ENCODE assay signal across 33 cellular contexts in genomic region chr10:7357193-7357592, GRCh38.
"Had no signal": no experiment of that assay in that cellular context is flagged by ENCODE, and none has a peak within 500 bp of the region (broad histone marks: within the 10 kb centered on the region; RNA-seq: fewer than 3 reads in every experiment).

No MANE protein-coding gene starts in this region.

- DNase-seq: activated CD4-positive, alpha-beta memory T cell treated with anti-CD3 and anti-CD28 coated beads for 36 hours; activated CD4-positive, alpha-beta T cell treated with anti-CD3 and anti-CD28 coated beads for 36 hours; activated CD4-positive, alpha-beta T cell treated with anti-CD3 and anti-CD28 coated beads, Interleukin-2, amount 10 ng/mL, durations not matched to agents 24 days and 14 days; activated CD4-positive, CD25-positive, alpha-beta regulatory T cell; activated CD4-positive, CD25-positive, alpha-beta regulatory T cell treated with anti-CD3 and anti-CD28 coated beads, Interleukin-2, amount 50 U/mL, for 72 hours; activated CD8-positive, alpha-beta memory T cell treated with anti-CD3 and anti-CD28 coated beads, Interleukin-2, amount 10 ng/mL, durations not matched to agents 7 days and 5 days; activated CD8-positive, alpha-beta memory T cell treated with anti-CD3 and anti-CD28 coated beads, Interleukin-2, amount 50 U/mL, for 4 hours; activated CD8-positive, alpha-beta T cell treated with anti-CD3 and anti-CD28 coated beads, Interleukin-2, amount 10 ng/mL, durations not matched to agents 7 days and 5 days; activated effector memory CD4-positive, alpha-beta T cell treated with anti-CD3 and anti-CD28 coated beads, Interleukin-2, amount 50 U/mL, for 16 hours; activated naive CD4-positive, alpha-beta T cell treated with anti-CD3 and anti-CD28 coated beads, Interleukin-2, amount 10 ng/mL, durations not matched to agents 7 days and 5 days; activated T-cell treated with anti-CD3 and anti-CD28 coated beads, Interleukin-2, amount 50 U/mL, for 1 hour; activated T-cell treated with anti-CD3 and anti-CD28 coated beads, Interleukin-2, amount 50 U/mL, for 48 hours; amniotic stem cell; anterior cingulate cortex; brain microvascular endothelial cell; dorsolateral prefrontal cortex; effector memory CD4-positive, alpha-beta T cell; endodermal cell; erythroblast; foreskin keratinocyte; gastrocnemius medialis; glutamatergic neuron; heart left ventricle; T-helper 2 cell had no signal

- H3K4me3 ChIP-seq: coronary artery, dorsolateral prefrontal cortex, esophagus muscularis mucosa, gastrocnemius medialis, heart left ventricle had no signal

- H3K27me3 Mint-ChIP-seq: activated CD4-positive, alpha-beta memory T cell treated with anti-CD3 and anti-CD28 coated beads for 36 hours; activated CD4-positive, alpha-beta T cell treated with anti-CD3 and anti-CD28 coated beads for 36 hours; activated CD4-positive, alpha-beta T cell treated with anti-CD3 and anti-CD28 coated beads, Interleukin-2, amount 10 ng/mL, durations not matched to agents 24 days and 14 days; activated CD8-positive, alpha-beta memory T cell treated with anti-CD3 and anti-CD28 coated beads, Interleukin-2, amount 10 ng/mL, durations not matched to agents 7 days and 5 days; activated naive CD4-positive, alpha-beta T cell treated with anti-CD3 and anti-CD28 coated beads, Interleukin-2, amount 10 ng/mL, durations not matched to agents 7 days and 5 days; activated naive CD8-positive, alpha-beta T cell; central memory CD8-positive, alpha-beta T cell; dendritic cell treated with granulocyte-macrophage colony-stimulating factor and Interleukin-4, amounts not matched to agents 40 ng/mL and 50 ng/mL, for 4 days had no signal

- H3K27ac ChIP-seq: brain microvascular endothelial cell, coronary artery, dorsolateral prefrontal cortex, esophagus muscularis mucosa, foreskin keratinocyte, gastrocnemius medialis, heart left ventricle had no signal

- FAIRE-seq: astrocyte, bronchial epithelial cell had no signal

- ATAC-seq: activated CD4-positive, alpha-beta T cell treated with anti-CD3 and anti-CD28 coated beads for 36 hours; activated CD8-positive, alpha-beta memory T cell treated with anti-CD3 and anti-CD28 coated beads, Interleukin-2, amount 10 ng/mL, durations not matched to agents 7 days and 5 days; activated CD8-positive, alpha-beta T cell treated with anti-CD3 and anti-CD28 coated beads, Interleukin-2, amount 10 ng/mL, durations not matched to agents 7 days and 5 days; foreskin keratinocyte; gastrocnemius medialis; heart left ventricle had no signal

- H3K4me1 Mint-ChIP-seq: activated naive CD4-positive, alpha-beta T cell treated with anti-CD3 and anti-CD28 coated beads, Interleukin-2, amount 10 ng/mL, durations not matched to agents 7 days and 5 days; endodermal cell had no signal

- H3K27me3 ChIP-seq: brain microvascular endothelial cell, dorsolateral prefrontal cortex, esophagus muscularis mucosa, foreskin keratinocyte, gastrocnemius medialis, heart left ventricle had no signal

- H3K4me3 Mint-ChIP-seq: activated CD4-positive, alpha-beta memory T cell treated with anti-CD3 and anti-CD28 coated beads for 36 hours; activated CD4-positive, alpha-beta T cell treated with anti-CD3 and anti-CD28 coated beads for 36 hours; activated CD4-positive, alpha-beta T cell treated with anti-CD3 and anti-CD28 coated beads, Interleukin-2, amount 10 ng/mL, durations not matched to agents 24 days and 14 days; activated CD8-positive, alpha-beta memory T cell treated with anti-CD3 and anti-CD28 coated beads, Interleukin-2, amount 10 ng/mL, durations not matched to agents 7 days and 5 days; activated CD8-positive, alpha-beta T cell treated with anti-CD3 and anti-CD28 coated beads, Interleukin-2, amount 10 ng/mL, durations not matched to agents 7 days and 5 days; activated naive CD4-positive, alpha-beta T cell treated with anti-CD3 and anti-CD28 coated beads, Interleukin-2, amount 10 ng/mL, durations not matched to agents 7 days and 5 days; activated naive CD8-positive, alpha-beta T cell; activated T-helper 1 cell treated with anti-CD3 and anti-CD28 coated beads, Interleukin-12 subunit alpha, Interleukin-12 subunit beta, Interleukin-2, Interleukin-4 antibody, amounts not matched to agents 30 ng/mL and 10 ng/mL and 1 ng/mL, durations not matched to agents 14 hours and 24 hours and 36 hours; central memory CD8-positive, alpha-beta T cell; dendritic cell treated with granulocyte-macrophage colony-stimulating factor and Interleukin-4, amounts not matched to agents 40 ng/mL and 50 ng/mL, for 4 days; endodermal cell had no signal

- H3K36me3 ChIP-seq: brain microvascular endothelial cell, gastrocnemius medialis had no signal

- H3K9me3 ChIP-seq: esophagus muscularis mucosa, gastrocnemius medialis had no signal

- H3K27ac Mint-ChIP-seq: activated CD4-positive, alpha-beta memory T cell treated with anti-CD3 and anti-CD28 coated beads for 36 hours; activated CD4-positive, alpha-beta T cell treated with anti-CD3 and anti-CD28 coated beads for 36 hours; activated CD4-positive, alpha-beta T cell treated with anti-CD3 and anti-CD28 coated beads, Interleukin-2, amount 10 ng/mL, durations not matched to agents 24 days and 14 days; activated CD8-positive, alpha-beta memory T cell treated with anti-CD3 and anti-CD28 coated beads, Interleukin-2, amount 10 ng/mL, durations not matched to agents 7 days and 5 days; activated CD8-positive, alpha-beta T cell treated with anti-CD3 and anti-CD28 coated beads, Interleukin-2, amount 10 ng/mL, durations not matched to agents 7 days and 5 days; activated naive CD8-positive, alpha-beta T cell; activated T-helper 1 cell treated with anti-CD3 and anti-CD28 coated beads, Interleukin-12 subunit alpha, Interleukin-12 subunit beta, Interleukin-2, Interleukin-4 antibody, amounts not matched to agents 30 ng/mL and 10 ng/mL and 1 ng/mL, durations not matched to agents 14 hours and 24 hours and 36 hours; activated T-helper 2 cell treated with anti-CD3 and anti-CD28 coated beads, Interferon-gamma antibody, Interleukin-2, Interleukin-4, amounts not matched to agents 10 μg/mL and 5 μg/mL and 100 μg/mL, durations not matched to agents 14 hours and 24 hours and 36 hours; dendritic cell treated with granulocyte-macrophage colony-stimulating factor and Interleukin-4, amounts not matched to agents 40 ng/mL and 50 ng/mL, for 4 days; endodermal cell had no signal
